20 cellular contexts compared by ENCODE assay signal in the genomic region with DNA sequence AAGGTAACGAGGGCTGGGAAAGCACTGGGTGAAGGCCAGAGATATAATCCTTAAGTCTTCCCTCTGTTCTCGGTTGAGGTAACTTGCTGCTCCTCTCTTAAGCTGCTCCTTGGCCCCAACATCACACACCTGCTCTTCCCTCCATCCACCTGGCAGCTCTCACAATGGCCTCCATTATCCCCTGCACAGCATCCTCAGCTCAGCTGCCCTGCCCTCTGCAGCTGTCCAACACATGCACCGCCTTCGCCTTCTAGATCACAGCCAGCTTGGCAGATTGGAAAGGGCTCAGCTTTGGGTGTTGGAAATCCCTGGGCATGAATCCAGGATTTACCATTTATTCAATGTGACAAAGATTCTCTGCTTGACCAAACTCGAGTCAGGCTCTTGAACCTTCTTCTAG. TPM values are rescaled to one million over a fixed set of nuclear protein-coding genes. Genes with fewer than 3 reads are reported as not detected.
DNase-seq lines count a peak whose midpoint lies in the region; ATAC-seq, FAIRE-seq and TF ChIP-seq lines count a peak whose summit lies in the region.
"Had no signal": no experiment of that assay in that cellular context is flagged by ENCODE, and none has a peak within 500 bp of the region (broad histone marks: within the 10 kb centered on the region; RNA-seq: fewer than 3 reads in every experiment).

No MANE protein-coding gene starts in this region.

- H3K27me3 ChIP-seq in psoas muscle (ENCODE audit: insufficient read depth in 3 of 3, low read length in 2 of 3): peaks cover 0 to 4% (median 3%) of the 10 kb centered on the region in 3 donors
- H3K27me3 ChIP-seq: pancreas had no signal

- no peak overlapping the region for H3K4me3 ChIP-seq in psoas muscle
- H3K4me3 ChIP-seq: esophagus muscularis mucosa, heart right ventricle, pancreas, spleen had no signal

- FAIRE-seq in urothelium cell line (lab: Jason Lieb, UNC) (no peak), GM12892 (lab: Jason Lieb, UNC) (no peak)
- FAIRE-seq: pancreas, RCC 7860 had no signal

- H3K4me1 ChIP-seq in psoas muscle: no peaks in the 10 kb centered on the region
- H3K4me1 ChIP-seq: pancreas had no signal

- peaks cover 27% of the 10 kb centered on the region for H3K4me1 Mint-ChIP-seq in stimulated activated naive CD8-positive, alpha-beta T cell treated with anti-CD3 and anti-CD28 coated beads, Interleukin-15, amount 100 ng/mL, for 72 hours

- ATAC-seq in psoas muscle: no peak
- ATAC-seq in stimulated activated naive CD8-positive, alpha-beta T cell treated with anti-CD3 and anti-CD28 coated beads, Interleukin-15, amount 100 ng/mL, for 72 hours: no peak

- H3K27me3 Mint-ChIP-seq in stimulated activated naive CD8-positive, alpha-beta T cell treated with anti-CD3 and anti-CD28 coated beads, Interleukin-15, amount 100 ng/mL, for 72 hours: peaks cover 62% of the 10 kb centered on the region

- H3K9me3 Mint-ChIP-seq in stimulated activated naive CD8-positive, alpha-beta T cell treated with anti-CD3 and anti-CD28 coated beads, Interleukin-15, amount 100 ng/mL, for 72 hours: no peaks in the 10 kb centered on the region
- H3K9me3 Mint-ChIP-seq: activated naive CD4-positive, alpha-beta T cell treated with anti-CD3 and anti-CD28 coated beads, Interleukin-2, amount 10 ng/mL, durations not matched to agents 7 days and 5 days; CD4-positive, CD25-positive, alpha-beta regulatory T cell; T-helper 1 cell treated with Interleukin-12 subunit alpha and Interleukin-12 subunit beta and Interleukin-4 antibody, amounts not matched to agents 30 μg/mL and 1 μg/mL, for 36 hours had no signal

- intact Hi-C loops in psoas muscle (cut with DNase I): loop anchor here (1.0 to 10.0 kb wide), 4 partner anchors 109 to 273 kb away; no protein-coding TSS in a partner anchor

- no peak for TF ChIP-seq POLR2A in GM12892 (IDR thresholded peaks at IDR 0.05; ENCODE audit: low read depth, low read length)

- no peak for TF ChIP-seq CTCF in psoas muscle (IDR thresholded peaks at IDR 0.05)

- peak overlapping the region; percentile 5 for H3K27ac ChIP-seq in cingulate gyrus (ENCODE audit: low read depth, low read length)
- H3K27ac ChIP-seq in psoas muscle: no peak overlapping the region
- H3K27ac ChIP-seq: esophagus muscularis mucosa, heart right ventricle, pancreas, spleen had no signal

- H3K9me3 ChIP-seq in psoas muscle: no peaks in the 10 kb centered on the region
- H3K9me3 ChIP-seq: esophagus muscularis mucosa, heart right ventricle, pancreas, spleen had no signal

- 46 to 59% (median 56%) methylated on average over 5 of the region's 5 CpGs for WGBS in psoas muscle, 3 donors

- H3K4me3 Mint-ChIP-seq in stimulated activated naive CD8-positive, alpha-beta T cell treated with anti-CD3 and anti-CD28 coated beads, Interleukin-15, amount 100 ng/mL, for 72 hours: no peak overlapping the region
- H3K4me3 Mint-ChIP-seq: activated naive CD4-positive, alpha-beta T cell treated with anti-CD3 and anti-CD28 coated beads, Interleukin-2, amount 10 ng/mL, durations not matched to agents 7 days and 5 days; CD4-positive, CD25-positive, alpha-beta regulatory T cell; T-helper 1 cell treated with Interleukin-12 subunit alpha and Interleukin-12 subunit beta and Interleukin-4 antibody, amounts not matched to agents 30 μg/mL and 1 μg/mL, for 36 hours had no signal

- H3K27ac Mint-ChIP-seq in stimulated activated naive CD8-positive, alpha-beta T cell treated with anti-CD3 and anti-CD28 coated beads, Interleukin-15, amount 100 ng/mL, for 72 hours: no peak overlapping the region
- H3K27ac Mint-ChIP-seq: activated naive CD4-positive, alpha-beta T cell treated with anti-CD3 and anti-CD28 coated beads, Interleukin-2, amount 10 ng/mL, durations not matched to agents 7 days and 5 days; T-helper 1 cell treated with Interleukin-12 subunit alpha and Interleukin-12 subunit beta and Interleukin-4 antibody, amounts not matched to agents 30 μg/mL and 1 μg/mL, for 36 hours had no signal

- DNase-seq in NCI-H2227 (lab: John Stamatoyannopoulos, UW; ENCODE audit: unreplicated experiment) (peak; percentile 9), NCI-H2227 treated with DMSO at 0.1 percent for 48 hours (lab: John Stamatoyannopoulos, UW) (no peak), NCI-H2196 treated with DMSO at 0.1 percent for 48 hours (lab: John Stamatoyannopoulos, UW; ENCODE audit: unreplicated experiment) (peak; percentile 88), urothelium cell line (ENCODE audit: low spot score) (peak; percentile 16), psoas muscle (no peak), GM12892 (ENCODE audit: insufficient read length) (no peak)
- no peak for DNase-seq in stimulated activated naive CD8-positive, alpha-beta T cell treated with anti-CD3 and anti-CD28 coated beads, Interleukin-15, amount 100 ng/mL, for 72 hours
- DNase-seq: 8988T; activated naive CD4-positive, alpha-beta T cell treated with anti-CD3 and anti-CD28 coated beads, Interleukin-2, amount 10 ng/mL, durations not matched to agents 7 days and 5 days; dermis blood vessel endothelial cell; heart right ventricle; Karpas-422; spleen had no signal

- H3K36me3 ChIP-seq in psoas muscle (ENCODE audit: insufficient read depth in 1 of 2, low read depth in 1 of 2): no peaks in the 10 kb centered on the region
- H3K36me3 ChIP-seq: esophagus muscularis mucosa, heart right ventricle, pancreas, spleen had no signal

RNA-seq across cellular contexts. Expression of a gene that starts 20.5 kb away (rescaled TPM):
- not detected for total RNA-seq in psoas muscle
- under 1 TPM; 0.10 to 0.28 (median 0.25) TPM for polyA plus RNA-seq in psoas muscle
- not detected for polyA plus RNA-seq in GM12892 (2012; ENCODE audit: missing spikeins)
- total RNA-seq: CD4-positive, CD25-positive, alpha-beta regulatory T cell; dermis blood vessel endothelial cell; mononuclear cell; pancreas; spleen had no signal
- polyA plus RNA-seq: CD4-positive, CD25-positive, alpha-beta regulatory T cell; pancreas; spleen had no signal

RNA-seq across cellular contexts. Expression of a gene that starts 24.0 kb away (rescaled TPM):
- not detected for total RNA-seq in psoas muscle
- polyA plus RNA-seq in psoas muscle: not detected
- not detected for polyA plus RNA-seq in GM12892 (2012; ENCODE audit: missing spikeins)
- total RNA-seq: CD4-positive, CD25-positive, alpha-beta regulatory T cell; dermis blood vessel endothelial cell; esophagus muscularis mucosa; mononuclear cell; pancreas; spleen had no signal
- polyA plus RNA-seq: CD4-positive, CD25-positive, alpha-beta regulatory T cell; heart right ventricle; pancreas; spleen had no signal

RNA-seq across cellular contexts. Expression of a gene that starts 40.0 kb away (rescaled TPM):
- total RNA-seq in psoas muscle: not detected
- not detected for polyA plus RNA-seq in psoas muscle
- polyA plus RNA-seq in GM12892 (2012; ENCODE audit: missing spikeins): not detected
- total RNA-seq: CD4-positive, CD25-positive, alpha-beta regulatory T cell; dermis blood vessel endothelial cell; heart right ventricle; mononuclear cell; pancreas; spleen had no signal
- polyA plus RNA-seq: CD4-positive, CD25-positive, alpha-beta regulatory T cell; heart right ventricle; pancreas; spleen had no signal

Comparison
In these comparisons a context has a peak if more than half of its experiments do, and no peak if none do; other contexts are left out.
1. DNase-seq: peak in NCI-H2227 (single experiment), NCI-H2196 treated with DMSO at 0.1 percent for 48 hours (single experiment) and urothelium cell line (single experiment); none in NCI-H2227 treated with DMSO at 0.1 percent for 48 hours (single experiment), psoas muscle (0 of 2), GM12892 (single experiment) and stimulated activated naive CD8-positive, alpha-beta T cell treated with anti-CD3 and anti-CD28 coated beads, Interleukin-15, amount 100 ng/mL, for 72 hours (0 of 2).